26 cellular contexts compared by ENCODE assay signal in the genomic region with DNA sequence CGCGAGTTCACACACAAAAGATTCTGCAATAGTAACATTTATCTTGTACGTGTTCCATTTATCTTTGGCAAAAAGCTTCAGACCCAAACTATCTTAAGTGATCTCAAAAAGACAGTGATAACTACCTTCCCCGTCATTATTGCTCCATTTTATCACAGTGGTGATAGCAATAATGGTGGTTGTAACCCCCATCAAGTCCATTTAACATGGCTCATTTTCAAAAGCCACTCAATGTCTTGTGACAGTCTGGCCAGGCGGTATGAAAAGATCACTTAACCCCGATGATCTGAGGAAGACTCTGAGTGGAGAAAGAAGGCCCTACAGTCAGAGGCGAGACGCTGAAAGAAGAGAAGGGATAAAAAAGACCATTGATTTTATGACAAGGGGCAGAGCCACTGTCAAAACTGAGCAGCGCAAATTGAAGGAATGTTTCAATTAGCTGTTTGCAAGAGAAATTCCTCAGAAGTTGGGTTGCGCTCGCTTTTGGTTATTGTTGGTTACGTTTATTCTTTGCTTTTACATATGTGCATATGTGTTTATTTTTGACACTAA.
"Had no signal": no experiment of that assay in that cellular context is flagged by ENCODE, and none has a peak within 500 bp of the region (broad histone marks: within the 10 kb centered on the region; RNA-seq: fewer than 3 reads in every experiment).

No MANE protein-coding gene starts in this region.

- H3K4me1 ChIP-seq: Peyer's patch, SJCRH30 had no signal

- H3K4me3 ChIP-seq: K562, Peyer's patch, SJCRH30 had no signal

- ATAC-seq: activated T-helper 17 cell treated with anti-CD3 and anti-CD28 coated beads, Interleukin-2, amount 50 U/mL, for 72 hours; K562 had no signal

- H3K9me3 ChIP-seq: Peyer's patch, SJCRH30, SK-N-SH had no signal

- FAIRE-seq: astrocyte, K562 had no signal

- DNase-seq: activated CD4-positive, alpha-beta memory T cell treated with anti-CD3 and anti-CD28 coated beads for 36 hours; activated CD4-positive, alpha-beta T cell treated with anti-CD3 and anti-CD28 coated beads, Interleukin-2, amount 10 ng/mL, durations not matched to agents 7 days and 5 days; activated CD4-positive, CD25-positive, alpha-beta regulatory T cell; activated CD8-positive, alpha-beta memory T cell treated with anti-CD3 and anti-CD28 coated beads for 24 hours; activated gamma-delta T cell; activated naive CD4-positive, alpha-beta T cell treated with anti-CD3 and anti-CD28 coated beads for 36 hours; activated T-cell treated with anti-CD3 and anti-CD28 coated beads for 4 hours; activated T-cell treated with anti-CD3 and anti-CD28 coated beads, Interleukin-2, amount 50 U/mL, for 48 hours; amygdala; Karpas-422; MM.1S; NCI-H1436 treated with DMSO at 0.1 percent for 48 hours; NCI-H187; NCI-H2171; NCI-H510A; NCI-H526 treated with DMSO at 0.1 percent for 48 hours; Peyer's patch; Right ventricle myocardium superior; SJCRH30; SK-N-SH; T-helper 1 cell had no signal

- H3K36me3 ChIP-seq: Peyer's patch, SJCRH30 had no signal

- H3K27me3 ChIP-seq: Peyer's patch, SJCRH30 had no signal

- H3K27ac ChIP-seq: Peyer's patch, RWPE1, SJCRH30, VCaP had no signal

- H3K9ac ChIP-seq: SK-N-SH had no signal

- H3K4me2 ChIP-seq: SK-N-SH had no signal
